ENCODE assay signal across 9 cellular contexts in genomic region chr12:6925543-6926279, GRCh38. TPM values are rescaled to one million over a fixed set of nuclear protein-coding genes. Genes with fewer than 3 reads are reported as not detected.
DNase-seq lines count a peak whose midpoint lies in the region; ATAC-seq and TF ChIP-seq lines count a peak whose summit lies in the region.
"Had no signal": no experiment of that assay in that cellular context is flagged by ENCODE, and none has a peak within 500 bp of the region (broad histone marks: within the 10 kb centered on the region; RNA-seq: fewer than 3 reads in every experiment).

No MANE protein-coding gene starts in this region.

- 14 to 21% methylated on average over 8 of the region's 8 CpGs for WGBS in body of pancreas, 2 donors

- peaks cover 37% of the 10 kb centered on the region for H3K4me1 ChIP-seq in CD8-positive, alpha-beta memory T cell (ENCODE audit: insufficient read depth, low read length)
- H3K4me1 ChIP-seq in body of pancreas (peaks cover 47% of the 10 kb centered on the region), rectal smooth muscle tissue (ENCODE audit: control insufficient read depth, insufficient read depth, low read length) (peaks cover 37% of the 10 kb centered on the region)

- peak; percentile 18 to 46 (median 20) for TF ChIP-seq POLR2A in body of pancreas (IDR thresholded peaks at IDR 0.05)

- H3K27me3 Mint-ChIP-seq in CD8-positive, alpha-beta memory T cell: no peaks in the 10 kb centered on the region
- H3K27me3 Mint-ChIP-seq: stimulated activated naive CD8-positive, alpha-beta T cell treated with anti-CD3 and anti-CD28 coated beads, Interleukin-15, Interleukin-2, amounts not matched to agents 100 ng/mL and 50 ng/mL, for 24 hours had no signal

- peak overlapping the region; percentile 76 for H3K9ac ChIP-seq in rectal smooth muscle tissue (ENCODE audit: low read length)

- peaks cover 32 to 47% (median 40%) of the 10 kb centered on the region in 3 donors for H3K4me1 Mint-ChIP-seq in CD8-positive, alpha-beta memory T cell

- peak in 1 of 7 experiments; percentile 11 for TF ChIP-seq CTCF in body of pancreas (IDR thresholded peaks at IDR 0.05)

- no peak overlapping the region for H3K27ac ChIP-seq in CD8-positive, alpha-beta memory T cell (ENCODE audit: low read depth, low read length)
- H3K27ac ChIP-seq in body of pancreas (peak overlapping the region; percentile 88 to 94 (median 93)), rectal smooth muscle tissue (ENCODE audit: low read depth, low read length) (peak overlapping the region; percentile 99)

- H3K4me3 Mint-ChIP-seq in CD8-positive, alpha-beta memory T cell: peak overlapping the region; percentile 17 to 97 (median 91)

- H3K9me3 ChIP-seq in CD8-positive, alpha-beta memory T cell (ENCODE audit: low read length): no peaks in the 10 kb centered on the region
- no peaks in the 10 kb centered on the region for H3K9me3 ChIP-seq in body of pancreas

- POLR2A ChIA-PET in CD8-positive, alpha-beta memory T cell (lab: Charles Lee): interaction anchor here (0.5 to 2.3 kb wide), 8 partner anchors 10 to 1011 kb away, joined by 3 to 12 read pairs (median 4); partner anchors contain the start of genes ENO2 and SPSB2

- no peak for DNase-seq in CD8-positive, alpha-beta memory T cell
- DNase-seq in LoVo (ENCODE audit: low spot score): peak; percentile 94
- DNase-seq in body of pancreas: peak; percentile 63 to 87 (median 76)
- peak in 42 of 51 donors; percentile 26 to 84 (median 62) for DNase-seq in hypothalamus (lab: John Stamatoyannopoulos, UW)
- DNase-seq in SIG-M5 (lab: John Stamatoyannopoulos, UW): no peak

- no peak overlapping the region for H3K4me3 ChIP-seq in CD8-positive, alpha-beta memory T cell (ENCODE audit: low read length)
- no peak overlapping the region for H3K4me3 ChIP-seq in body of pancreas
- H3K4me3 ChIP-seq in rectal smooth muscle tissue (ENCODE audit: low read length): peak overlapping the region; percentile 78

- H3K9me3 Mint-ChIP-seq in CD8-positive, alpha-beta memory T cell: no peaks in the 10 kb centered on the region
- H3K9me3 Mint-ChIP-seq: stimulated activated naive CD8-positive, alpha-beta T cell treated with anti-CD3 and anti-CD28 coated beads, Interleukin-15, Interleukin-2, amounts not matched to agents 100 ng/mL and 50 ng/mL, for 24 hours had no signal

- CTCF ChIA-PET in CD8-positive, alpha-beta memory T cell (lab: Charles Lee): interaction anchor here (0.8 to 8.9 kb wide), 15 partner anchors 12 to 185 kb away, joined by 3 to 88 read pairs (median 8); partner anchors contain the start of genes C12orf57, C1R, C1RL and ENO2

- H3K27me3 ChIP-seq in CD8-positive, alpha-beta memory T cell (ENCODE audit: insufficient read depth, low read length, poor library complexity, severe bottlenecking): no peaks in the 10 kb centered on the region
- H3K27me3 ChIP-seq in body of pancreas: no peaks in the 10 kb centered on the region
- no peaks in the 10 kb centered on the region for H3K27me3 ChIP-seq in rectal smooth muscle tissue (ENCODE audit: control insufficient read depth, insufficient read depth, low read length)

- H3K36me3 Mint-ChIP-seq in CD8-positive, alpha-beta memory T cell: peaks cover 0 to 26% (median 0%) of the 10 kb centered on the region in 3 donors

- intact Hi-C loops in body of pancreas (cut with DNase I): no loop called here

- peak overlapping the region in 7 of 8 donors; percentile 40 to 92 (median 74) for H3K27ac Mint-ChIP-seq in CD8-positive, alpha-beta memory T cell

- ATAC-seq in body of pancreas (peak; percentile 69), GM21526 (IDR thresholded peaks at IDR 0.05; ENCODE audit: low FRiP score, unreplicated experiment) (no peak), HG03139 (IDR thresholded peaks at IDR 0.05; ENCODE audit: unreplicated experiment) (no peak)

- no peaks in the 10 kb centered on the region for H3K36me3 ChIP-seq in CD8-positive, alpha-beta memory T cell (ENCODE audit: insufficient read depth, low read length)
- no peaks in the 10 kb centered on the region for H3K36me3 ChIP-seq in body of pancreas (replicated peaks in 1 of 2; ENCODE audit: insufficient read depth in 1 of 2, low read depth in 2 of 2)
- H3K36me3 ChIP-seq in rectal smooth muscle tissue (ENCODE audit: control insufficient read depth, insufficient read depth, low read length): no peaks in the 10 kb centered on the region

RNA-seq across cellular contexts. Expression of gene ATN1, which starts 2.0 kb away (rescaled TPM):
- 10 to 100 TPM; 54.8 to 60.4 TPM for total RNA-seq in CD8-positive, alpha-beta memory T cell
- 0.62 TPM for polyA plus RNA-seq in CD8-positive, alpha-beta memory T cell
- total RNA-seq in body of pancreas: 10 to 100 TPM; 36.1 to 86.7 TPM

RNA-seq across cellular contexts. Expression of gene ENO2, which starts 11.3 kb away (rescaled TPM):
- 100 to 1,000 TPM; 125 to 131 TPM for total RNA-seq in CD8-positive, alpha-beta memory T cell
- 36.4 TPM for polyA plus RNA-seq in CD8-positive, alpha-beta memory T cell
- total RNA-seq in body of pancreas: 10 to 100 TPM in 1 of 2 donors, 1 to 10 TPM in 1; 4.4 to 11.9 TPM

RNA-seq across cellular contexts. Expression of gene RNU7-1, which starts 17.9 kb away (rescaled TPM):
- total RNA-seq in CD8-positive, alpha-beta memory T cell: not detected
- not detected for polyA plus RNA-seq in CD8-positive, alpha-beta memory T cell
- total RNA-seq in body of pancreas: not detected

RNA-seq across cellular contexts. Expression of gene C12orf57, which starts 18.1 kb away (rescaled TPM):
- 100 to 1,000 TPM; 297 to 304 TPM for total RNA-seq in CD8-positive, alpha-beta memory T cell
- polyA plus RNA-seq in CD8-positive, alpha-beta memory T cell: 259 TPM
- total RNA-seq in body of pancreas: 100 to 1,000 TPM; 219 to 302 TPM

RNA-seq across cellular contexts. Expression of gene LRRC23, which starts 21.1 kb away (rescaled TPM):
- 1 to 10 TPM; 4.9 to 5.0 TPM for total RNA-seq in CD8-positive, alpha-beta memory T cell
- 5.0 TPM for polyA plus RNA-seq in CD8-positive, alpha-beta memory T cell
- 10 to 100 TPM in 1 of 2 donors, 1 to 10 TPM in 1; 7.0 to 21.1 TPM for total RNA-seq in body of pancreas

Comparison
In these comparisons a context has a peak if more than half of its experiments do, and no peak if none do; other contexts are left out.
1. DNase-seq: peak in LoVo (single experiment), body of pancreas (4 of 4) and hypothalamus (42 of 51); none in CD8-positive, alpha-beta memory T cell (0 of 5) and SIG-M5 (single experiment).
2. RNA of gene ENO2, which starts 11.3 kb away (total RNA-seq): 125 to 131 TPM in CD8-positive, alpha-beta memory T cell; 4.4 to 11.9 TPM in body of pancreas; every median in the first group is over 4 times any median in the second.